Comparison of ENCODE assay signal across 17 cellular contexts in the genomic region with DNA sequence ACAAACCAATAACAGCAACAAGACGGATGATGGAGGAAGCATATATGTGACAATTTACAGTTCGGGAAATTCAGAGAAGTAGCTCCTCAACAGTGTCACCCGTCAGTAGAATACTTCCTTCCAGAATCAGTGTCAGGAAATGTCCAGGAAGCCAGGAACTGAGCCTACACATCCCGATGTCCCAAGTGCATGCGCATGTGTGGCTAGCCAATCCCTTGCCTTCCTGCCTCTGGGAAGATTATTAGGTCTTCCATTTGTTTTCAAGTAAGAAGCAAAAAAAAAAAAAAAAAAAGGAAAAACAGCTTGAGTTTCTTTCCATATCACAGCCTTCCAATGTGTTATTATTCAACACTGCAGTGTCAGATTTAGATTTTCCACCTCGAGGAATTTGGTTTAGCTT. TPM values are rescaled to one million over a fixed set of nuclear protein-coding genes. Genes with fewer than 3 reads are reported as not detected.
A peak's percentile ranks its signal among the peaks of the same experiment; 100 is the strongest.
DNase-seq lines count a peak whose midpoint lies in the region; ATAC-seq and TF ChIP-seq lines count a peak whose summit lies in the region.
"Had no signal": no experiment of that assay in that cellular context is flagged by ENCODE, and none has a peak within 500 bp of the region (broad histone marks: within the 10 kb centered on the region; RNA-seq: fewer than 3 reads in every experiment).

No MANE protein-coding gene starts in this region.

- no peak overlapping the region for H3K4me3 ChIP-seq in CD4-positive, CD25-positive, alpha-beta regulatory T cell (ENCODE audit: low read depth, low read length)
- H3K4me3 ChIP-seq: right lobe of liver had no signal

- no peak overlapping the region for H3K27ac ChIP-seq in CD4-positive, CD25-positive, alpha-beta regulatory T cell (ENCODE audit: insufficient read depth, low read length, poor library complexity, severe bottlenecking)
- H3K27ac ChIP-seq: WERI-Rb-1 had no signal

- H3K4me1 Mint-ChIP-seq in CD4-positive, CD25-positive, alpha-beta regulatory T cell: peaks cover 0 to 38% (median 27%) of the 10 kb centered on the region in 4 donors
- H3K4me1 Mint-ChIP-seq in activated CD8-positive, alpha-beta T cell treated with anti-CD3 and anti-CD28 coated beads, Interleukin-2, amount 10 ng/mL, durations not matched to agents 7 days and 5 days (ENCODE audit: low read depth): peaks cover 40% of the 10 kb centered on the region
- H3K4me1 Mint-ChIP-seq in mesothelial cell of epicardium: peaks cover 25% of the 10 kb centered on the region

- H3K27me3 ChIP-seq in CD4-positive, CD25-positive, alpha-beta regulatory T cell (ENCODE audit: control insufficient read depth, insufficient read depth, low read length): no peaks in the 10 kb centered on the region
- H3K27me3 ChIP-seq: left lung, right lobe of liver, upper lobe of right lung had no signal

- peaks cover 5% of the 10 kb centered on the region for H3K27me3 Mint-ChIP-seq in CD4-positive, CD25-positive, alpha-beta regulatory T cell
- H3K27me3 Mint-ChIP-seq in activated CD8-positive, alpha-beta T cell treated with anti-CD3 and anti-CD28 coated beads, Interleukin-2, amount 10 ng/mL, durations not matched to agents 7 days and 5 days (ENCODE audit: low read depth): no peaks in the 10 kb centered on the region
- H3K27me3 Mint-ChIP-seq in mesothelial cell of epicardium (ENCODE audit: low read depth): no peaks in the 10 kb centered on the region
- H3K27me3 Mint-ChIP-seq: activated CD8-positive, alpha-beta memory T cell treated with anti-CD3 and anti-CD28 coated beads, Interleukin-2, amount 10 ng/mL, durations not matched to agents 7 days and 5 days; IgD-negative memory B cell had no signal

- no peaks in the 10 kb centered on the region for H3K9me3 ChIP-seq in CD4-positive, CD25-positive, alpha-beta regulatory T cell (ENCODE audit: control insufficient read depth in 2 of 2, low read length in 2 of 2)
- H3K9me3 ChIP-seq in ES-I3 (ENCODE audit: control insufficient read depth, insufficient read depth, low read length): no peaks in the 10 kb centered on the region
- H3K9me3 ChIP-seq: left lung, right lobe of liver, upper lobe of right lung had no signal

- no peak for DNase-seq in CD4-positive, CD25-positive, alpha-beta regulatory T cell
- DNase-seq in activated CD8-positive, alpha-beta T cell treated with anti-CD3 and anti-CD28 coated beads, Interleukin-2, amount 10 ng/mL, durations not matched to agents 7 days and 5 days: no peak
- DNase-seq in mesothelial cell of epicardium (ENCODE audit: low spot score in 2 of 2, unreplicated experiment in 2 of 2): no peak
- no peak for DNase-seq in superior temporal gyrus (ENCODE audit: extremely low spot score)
- DNase-seq in central memory CD4-positive, alpha-beta T cell: no peak
- DNase-seq in EL: no peak
- DNase-seq in effector CD4-positive, alpha-beta T cell: no peak
- DNase-seq: activated CD8-positive, alpha-beta memory T cell treated with anti-CD3 and anti-CD28 coated beads, Interleukin-2, amount 10 ng/mL, durations not matched to agents 7 days and 5 days; hypothalamus; left lung; NCI-H1105; right lobe of liver; stimulated activated CD4-positive, alpha-beta T cell treated with anti-CD3 and anti-CD28 coated beads, Interleukin-2, amount 100 ng/mL, for 48 hours; upper lobe of right lung; WERI-Rb-1 had no signal

- peaks cover 33% of the 10 kb centered on the region for H3K4me1 ChIP-seq in CD4-positive, CD25-positive, alpha-beta regulatory T cell (ENCODE audit: control insufficient read depth, insufficient read depth, low read length, poor library complexity, severe bottlenecking)
- peaks cover 18% of the 10 kb centered on the region for H3K4me1 ChIP-seq in ES-I3 (ENCODE audit: insufficient read depth, low read length)

- no peak for ATAC-seq in CD4-positive, CD25-positive, alpha-beta regulatory T cell (ENCODE audit: low read depth in 2 of 2)
- no peak for ATAC-seq in activated CD8-positive, alpha-beta T cell treated with anti-CD3 and anti-CD28 coated beads, Interleukin-2, amount 10 ng/mL, durations not matched to agents 7 days and 5 days
- ATAC-seq: activated CD8-positive, alpha-beta memory T cell treated with anti-CD3 and anti-CD28 coated beads, Interleukin-2, amount 10 ng/mL, durations not matched to agents 7 days and 5 days; left lung; right lobe of liver; upper lobe of right lung had no signal

- POLR2A ChIA-PET in activated CD8-positive, alpha-beta T cell treated with anti-CD3 and anti-CD28 coated beads, Interleukin-2, amount 10 ng/mL, durations not matched to agents 7 days and 5 days (lab: Charles Lee): interaction anchor here (0.6 to 8.2 kb wide), 6 partner anchors 9 to 104 kb away, joined by 3 to 135 read pairs (median 4); no protein-coding TSS in a partner anchor

- H3K9ac ChIP-seq in ES-I3 (ENCODE audit: low read depth, low read length): peak overlapping the region; percentile 65

- H3K27ac Mint-ChIP-seq in CD4-positive, CD25-positive, alpha-beta regulatory T cell: peak overlapping the region in 2 of 3 donors; percentile 32 to 78
- no peak overlapping the region for H3K27ac Mint-ChIP-seq in activated CD8-positive, alpha-beta T cell treated with anti-CD3 and anti-CD28 coated beads, Interleukin-2, amount 10 ng/mL, durations not matched to agents 7 days and 5 days
- H3K27ac Mint-ChIP-seq in mesothelial cell of epicardium: peak overlapping the region; percentile 94

- no peaks in the 10 kb centered on the region for H3K36me3 Mint-ChIP-seq in CD4-positive, CD25-positive, alpha-beta regulatory T cell
- H3K36me3 Mint-ChIP-seq in activated CD8-positive, alpha-beta T cell treated with anti-CD3 and anti-CD28 coated beads, Interleukin-2, amount 10 ng/mL, durations not matched to agents 7 days and 5 days (ENCODE audit: low read depth): peaks cover 15% of the 10 kb centered on the region
- H3K36me3 Mint-ChIP-seq in mesothelial cell of epicardium: no peaks in the 10 kb centered on the region
- H3K36me3 Mint-ChIP-seq: IgD-negative memory B cell had no signal

- H3K9me3 Mint-ChIP-seq in CD4-positive, CD25-positive, alpha-beta regulatory T cell: no peaks in the 10 kb centered on the region
- H3K9me3 Mint-ChIP-seq in activated CD8-positive, alpha-beta T cell treated with anti-CD3 and anti-CD28 coated beads, Interleukin-2, amount 10 ng/mL, durations not matched to agents 7 days and 5 days (ENCODE audit: insufficient read depth): no peaks in the 10 kb centered on the region
- H3K9me3 Mint-ChIP-seq in mesothelial cell of epicardium: no peaks in the 10 kb centered on the region
- H3K9me3 Mint-ChIP-seq: IgD-negative memory B cell had no signal

- CTCF ChIA-PET in activated CD8-positive, alpha-beta T cell treated with anti-CD3 and anti-CD28 coated beads, Interleukin-2, amount 10 ng/mL, durations not matched to agents 7 days and 5 days (lab: Charles Lee): interaction anchor here (0.7 to 13.5 kb wide), 25 partner anchors 12 to 427 kb away, joined by 3 to 365 read pairs (median 4); a partner anchor contains a TSS

- no peak for TF ChIP-seq CTCF in mesothelial cell of epicardium (IDR thresholded peaks at IDR 0.05; ENCODE audit: unreplicated experiment)

- H3K4me3 Mint-ChIP-seq in CD4-positive, CD25-positive, alpha-beta regulatory T cell: peak overlapping the region; percentile 58 to 94 (median 82)
- H3K4me3 Mint-ChIP-seq in activated CD8-positive, alpha-beta T cell treated with anti-CD3 and anti-CD28 coated beads, Interleukin-2, amount 10 ng/mL, durations not matched to agents 7 days and 5 days: peak overlapping the region; percentile 88
- H3K4me3 Mint-ChIP-seq in mesothelial cell of epicardium: peak overlapping the region; percentile 71

- H3K36me3 ChIP-seq in CD4-positive, CD25-positive, alpha-beta regulatory T cell (ENCODE audit: control insufficient read depth, insufficient read depth, low read length): no peaks in the 10 kb centered on the region
- H3K36me3 ChIP-seq in ES-I3 (ENCODE audit: insufficient read depth, low read length): no peaks in the 10 kb centered on the region
- H3K36me3 ChIP-seq: left lung, right lobe of liver, upper lobe of right lung, WERI-Rb-1 had no signal

RNA-seq across cellular contexts. Expression of a gene that starts 1.3 kb away (rescaled TPM):
- total RNA-seq in CD4-positive, CD25-positive, alpha-beta regulatory T cell: 47.9 TPM
- 10 to 100 TPM; 27.3 to 39.5 (median 39.0) TPM for polyA plus RNA-seq in CD4-positive, CD25-positive, alpha-beta regulatory T cell
- total RNA-seq in activated CD8-positive, alpha-beta T cell treated with anti-CD3 and anti-CD28 coated beads, Interleukin-2, amount 10 ng/mL, durations not matched to agents 7 days and 5 days: 10 to 100 TPM; 74.0 to 76.5 TPM
- 18.3 to 19.9 TPM (median 19.5 TPM) in 3 replicates for total RNA-seq in mesothelial cell of epicardium

RNA-seq across cellular contexts. Expression of a gene that starts 9.4 kb away (rescaled TPM):
- 44.2 TPM for total RNA-seq in CD4-positive, CD25-positive, alpha-beta regulatory T cell
- 10 to 100 TPM; 31.7 to 42.7 (median 37.0) TPM for polyA plus RNA-seq in CD4-positive, CD25-positive, alpha-beta regulatory T cell
- total RNA-seq in activated CD8-positive, alpha-beta T cell treated with anti-CD3 and anti-CD28 coated beads, Interleukin-2, amount 10 ng/mL, durations not matched to agents 7 days and 5 days: 10 to 100 TPM; 49.4 to 53.9 TPM
- 41.7 to 45.3 TPM (median 44.4 TPM) in 3 replicates for total RNA-seq in mesothelial cell of epicardium
